ENCODE assay signal across 1 cellular context in the genomic region with DNA sequence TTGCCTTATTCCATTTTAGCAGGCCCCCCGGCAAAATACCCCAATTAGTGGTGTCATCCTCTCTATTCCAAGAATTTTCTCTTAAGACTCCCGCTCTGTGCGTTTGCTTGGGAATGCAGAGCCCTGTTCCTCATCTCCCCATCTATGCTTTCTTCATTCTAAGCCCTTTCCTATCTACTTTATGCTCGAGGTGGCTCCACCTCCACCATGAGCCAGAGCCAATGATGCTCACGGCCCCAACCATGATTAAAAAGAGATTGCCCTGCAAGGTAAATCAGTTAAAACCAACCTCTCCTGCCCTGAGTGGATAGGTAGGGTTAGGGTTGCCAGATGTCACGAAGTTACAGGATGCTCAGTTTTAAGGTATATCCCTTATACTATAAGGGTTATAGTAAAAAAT.
TF ChIP-seq lines count a peak whose summit lies in the region.

No MANE protein-coding gene starts in this region.

TF ChIP-seq in endothelial cell of umbilical vein, 7 proteins besides CTCF, POLR2A, EP300 and RAD21:
- TF ChIP-seq GATA2 (IDR thresholded peaks at IDR 0.05; ENCODE audit: insufficient read depth, insufficient read length, low read depth, low read length): no peak
- TF ChIP-seq, protein P1, sequence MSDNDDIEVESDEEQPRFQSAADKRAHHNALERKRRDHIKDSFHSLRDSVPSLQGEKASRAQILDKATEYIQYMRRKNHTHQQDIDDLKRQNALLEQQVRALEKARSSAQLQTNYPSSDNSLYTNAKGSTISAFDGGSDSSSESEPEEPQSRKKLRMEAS (IDR thresholded peaks at IDR 0.05; ENCODE audit: insufficient read depth, insufficient read length): no peak
- TF ChIP-seq JUN (IDR thresholded peaks at IDR 0.05; ENCODE audit: borderline replicate concordance, insufficient read depth, insufficient read length, low read depth): no peak
- no peak for TF ChIP-seq POLR2AphosphoS5 (IDR thresholded peaks at IDR 0.05; ENCODE audit: insufficient read depth, low read depth, low read length)
- no peak for TF ChIP-seq EZH2 (IDR thresholded peaks at IDR 0.05; ENCODE audit: borderline replicate concordance, low read depth, low read length, severe bottlenecking)
- TF ChIP-seq FOS (IDR thresholded peaks at IDR 0.05; ENCODE audit: borderline replicate concordance, insufficient read depth, low read length): no peak
- TF ChIP-seq MYC (IDR thresholded peaks at IDR 0.05; ENCODE audit: low read depth, low read length): no peak
